Comparison of ENCODE assay signal across 10 cellular contexts in genomic region chr2:68942827-68943226, GRCh38. TPM values are rescaled to one million over a fixed set of nuclear protein-coding genes. Genes with fewer than 3 reads are reported as not detected.
"Had no signal": no experiment of that assay in that cellular context is flagged by ENCODE, and none has a peak within 500 bp of the region (broad histone marks: within the 10 kb centered on the region; RNA-seq: fewer than 3 reads in every experiment).

No MANE protein-coding gene starts in this region.

- H3K36me3 ChIP-seq: MG63 had no signal

- DNase-seq: cerebellar nuclear complex had no signal

- H3K27me3 ChIP-seq: MG63 had no signal

- ATAC-seq: activated naive CD8-positive, alpha-beta T cell treated with anti-CD3 and anti-CD28 coated beads, Interleukin-2, amount 50 U/mL, for 24 hours had no signal

- H3K4me3 ChIP-seq: MG63 had no signal

RNA-seq across cellular contexts. Expression of gene GKN2, which starts 9.9 kb away (rescaled TPM):
- total RNA-seq: activated CD4-positive, alpha-beta memory T cell treated with anti-CD3 and anti-CD28 coated beads for 36 hours; activated CD4-positive, alpha-beta T cell treated with anti-CD3 and anti-CD28 coated beads for 36 hours; activated CD4-positive, alpha-beta T cell treated with anti-CD3 and anti-CD28 coated beads, Interleukin-2, amount 10 ng/mL, durations not matched to agents 7 days and 5 days; bronchial epithelial cell; OCI-LY7; Right ventricle myocardium superior; WTC11 had no signal

RNA-seq across cellular contexts. Expression of gene GKN1, which starts 31.6 kb away (rescaled TPM):
- total RNA-seq: activated CD4-positive, alpha-beta memory T cell treated with anti-CD3 and anti-CD28 coated beads for 36 hours; activated CD4-positive, alpha-beta T cell treated with anti-CD3 and anti-CD28 coated beads for 36 hours; activated CD4-positive, alpha-beta T cell treated with anti-CD3 and anti-CD28 coated beads, Interleukin-2, amount 10 ng/mL, durations not matched to agents 7 days and 5 days; bronchial epithelial cell; OCI-LY7; Right ventricle myocardium superior; WTC11 had no signal
